In the genomic region with DNA sequence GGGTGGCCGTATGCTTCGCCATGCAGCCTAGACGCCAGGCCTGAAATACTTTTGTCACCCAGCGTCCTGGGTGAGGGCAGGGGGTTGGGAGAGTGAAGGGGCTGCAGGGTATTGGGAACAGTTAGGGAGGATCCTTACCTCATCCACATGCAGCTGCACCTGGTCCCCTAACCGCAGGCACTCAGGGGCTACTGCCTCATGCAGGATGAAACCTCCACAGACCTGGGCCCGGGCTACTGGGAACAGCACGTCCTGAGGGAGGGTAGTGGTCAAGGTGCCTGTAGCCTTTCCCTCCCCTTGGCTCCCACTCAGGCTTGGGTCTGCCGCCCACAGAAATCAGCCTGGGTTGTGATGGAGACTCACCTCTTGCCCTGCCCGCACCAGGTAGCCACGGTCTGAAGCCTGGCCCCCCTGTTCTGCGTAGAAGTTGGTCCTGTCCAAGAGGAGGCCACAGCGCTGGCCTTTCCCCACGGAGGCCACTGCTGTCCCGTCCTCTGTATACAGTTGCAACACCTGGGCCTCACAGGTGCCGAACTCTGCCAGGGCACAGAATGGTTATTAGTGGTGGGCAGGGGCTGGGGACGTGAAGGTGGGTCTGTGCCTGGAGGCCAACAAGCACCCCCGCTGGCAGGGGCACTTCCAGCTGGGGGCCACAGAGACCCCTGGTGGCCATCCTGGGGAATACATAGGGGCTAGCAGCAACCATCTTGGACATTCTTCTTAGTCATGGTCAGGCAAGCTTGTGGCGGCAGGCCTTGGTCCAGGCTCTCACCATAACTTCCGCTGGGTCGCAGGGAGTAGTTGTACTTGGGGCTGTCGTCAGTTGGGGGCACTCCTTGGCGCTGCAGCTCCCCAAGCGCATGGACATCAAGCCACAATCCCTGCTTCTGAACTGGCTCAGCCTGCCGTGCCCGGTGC, we compare ENCODE assay signal across 9 cellular contexts. TPM values are rescaled to one million over a fixed set of nuclear protein-coding genes. Genes with fewer than 3 reads are reported as not detected.
DNase-seq lines count a peak whose midpoint lies in the region; ATAC-seq and TF ChIP-seq lines count a peak whose summit lies in the region.
"Had no signal": no experiment of that assay in that cellular context is flagged by ENCODE, and none has a peak within 500 bp of the region (broad histone marks: within the 10 kb centered on the region; RNA-seq: fewer than 3 reads in every experiment).

No MANE protein-coding gene starts in this region.

- BruUV-seq in PC-9 (replicated peaks; lab: Mats Ljungman, UMichigan), result no TSS peak

- TF ChIP-seq CTCF in AG04449 (IDR thresholded peaks at IDR 0.05; ENCODE audit: insufficient read depth, low read length, missing control alignments) (peak; percentile 78), GM12873 (IDR thresholded peaks at IDR 0.05; ENCODE audit: insufficient read depth, low read depth, low read length, missing control alignments) (peak; percentile 88), PC-9 (conservative IDR thresholded peaks at IDR 0.05) (peak; percentile 78), right atrium auricular region (IDR thresholded peaks at IDR 0.05) (peak; percentile 50 to 79)

- DNase-seq in AG04449 (ENCODE audit: low read depth, low spot score) (no peak), PC-9 (peak in 1 of 2 experiments; percentile 22), right atrium auricular region (ENCODE audit: low spot score) (no peak)
- peak; percentile 42 for DNase-seq in activated naive CD4-positive, alpha-beta T cell treated with anti-CD3 and anti-CD28 coated beads, Interleukin-2, amount 50 U/mL, for 16 hours
- DNase-seq in stimulated activated CD4-positive, alpha-beta T cell treated with anti-CD3 and anti-CD28 coated beads, Interleukin-2, amount 100 ng/mL, for 4 hours (ENCODE audit: low read depth), result peak; percentile 26
- DNase-seq in activated T-helper 2 cell treated with anti-CD3 and anti-CD28 coated beads, Interferon-gamma antibody, Interleukin-2, Interleukin-4, amounts not matched to agents 10 μg/mL and 5 μg/mL and 100 μg/mL, durations not matched to agents 14 hours and 24 hours and 36 hours (ENCODE audit: low spot score), result no peak

- no peak overlapping the region for H2AFZ ChIP-seq in PC-9

- CTCF ChIA-PET in AG04449 (lab: Yijun Ruan, JAX) (interaction anchor here (0.6 to 16.0 kb wide), 24 partner anchors 8 to 208 kb away, joined by 3 to 158 read pairs (median 5); partner anchors contain the start of genes AARS2, NFKBIE, SLC35B2 and TMEM151B), PC-9 (lab: Charles Lee) (interaction anchor here (0.6 kb wide), 2 partner anchors 27 to 48 kb away, joined by 4 to 7 read pairs; no protein-coding TSS in a partner anchor)

- ATAC-seq in HG02970 (IDR thresholded peaks at IDR 0.05; ENCODE audit: low FRiP score, unreplicated experiment), result no peak

- no peak overlapping the region for H3K4me2 ChIP-seq in PC-9

- H3K9me3 ChIP-seq in PC-9 (ENCODE audit: insufficient read depth, low read depth) (no peaks in the 10 kb centered on the region), right atrium auricular region (no peaks in the 10 kb centered on the region)

- H3K79me2 ChIP-seq in PC-9 (ENCODE audit: low read depth), result no peaks in the 10 kb centered on the region

- H3K27me3 Mint-ChIP-seq in activated T-helper 2 cell treated with anti-CD3 and anti-CD28 coated beads, Interferon-gamma antibody, Interleukin-2, Interleukin-4, amounts not matched to agents 10 μg/mL and 5 μg/mL and 100 μg/mL, durations not matched to agents 14 hours and 24 hours and 36 hours (ENCODE audit: low read depth), result no peaks in the 10 kb centered on the region

- intact Hi-C loops in PC-9 (cut with micrococcal nuclease; ENCODE audit: unreplicated experiment), result loop anchor here (2.0 kb wide), 1 partner anchor 36 kb away; no protein-coding TSS in a partner anchor
- intact Hi-C loops in activated T-helper 2 cell treated with anti-CD3 and anti-CD28 coated beads, Interferon-gamma antibody, Interleukin-2, Interleukin-4, amounts not matched to agents 10 μg/mL and 5 μg/mL and 100 μg/mL, durations not matched to agents 14 hours and 24 hours and 36 hours (cut with micrococcal nuclease), result loop anchor here (2.0 kb wide), 1 partner anchor 36 kb away; no protein-coding TSS in a partner anchor

- no peaks in the 10 kb centered on the region for H3K27me3 ChIP-seq in PC-9 (ENCODE audit: insufficient read depth, low read depth)
- H3K27me3 ChIP-seq in right atrium auricular region, result no peaks in the 10 kb centered on the region

- peaks cover 62% of the 10 kb centered on the region for H3K36me3 Mint-ChIP-seq in activated T-helper 2 cell treated with anti-CD3 and anti-CD28 coated beads, Interferon-gamma antibody, Interleukin-2, Interleukin-4, amounts not matched to agents 10 μg/mL and 5 μg/mL and 100 μg/mL, durations not matched to agents 14 hours and 24 hours and 36 hours (ENCODE audit: low read depth)

- H3K27ac ChIP-seq in PC-9, result no peak overlapping the region
- H3K27ac ChIP-seq in right atrium auricular region, result no peak overlapping the region

- no peaks in the 10 kb centered on the region for H4K20me1 ChIP-seq in PC-9 (ENCODE audit: insufficient read depth)

- no peak overlapping the region for H3K4me3 ChIP-seq in AG04449 (ENCODE audit: low read depth, low read length)
- no peak overlapping the region for H3K4me3 ChIP-seq in PC-9
- no peak overlapping the region for H3K4me3 ChIP-seq in right atrium auricular region

- H3K36me3 ChIP-seq in PC-9 (ENCODE audit: low read depth) (0 out of 2 replicates have a peak, but pooled peaks cover 6% of the 10 kb centered on the region), right atrium auricular region (peaks cover 81% of the 10 kb centered on the region)

- no peaks in the 10 kb centered on the region for H3K4me1 ChIP-seq in PC-9 (replicated peaks; ENCODE audit: insufficient read depth)
- H3K4me1 ChIP-seq in right atrium auricular region, result no peaks in the 10 kb centered on the region

- H3F3A ChIP-seq in PC-9 (ENCODE audit: insufficient read depth, low read depth), result no peaks in the 10 kb centered on the region

- H3K9me3 Mint-ChIP-seq in activated T-helper 2 cell treated with anti-CD3 and anti-CD28 coated beads, Interferon-gamma antibody, Interleukin-2, Interleukin-4, amounts not matched to agents 10 μg/mL and 5 μg/mL and 100 μg/mL, durations not matched to agents 14 hours and 24 hours and 36 hours, result no peaks in the 10 kb centered on the region

- H3K4me1 Mint-ChIP-seq in activated T-helper 2 cell treated with anti-CD3 and anti-CD28 coated beads, Interferon-gamma antibody, Interleukin-2, Interleukin-4, amounts not matched to agents 10 μg/mL and 5 μg/mL and 100 μg/mL, durations not matched to agents 14 hours and 24 hours and 36 hours (ENCODE audit: low read depth), result no peaks in the 10 kb centered on the region

- POLR2A ChIA-PET in AG04449 (lab: Yijun Ruan, JAX), result no interaction called here
- POLR2A ChIA-PET in PC-9 (lab: Charles Lee; ENCODE audit: unreplicated experiment), result interaction anchor here (0.7 kb wide), 1 partner anchor 25 kb away, joined by 6 read pairs; no protein-coding TSS in a partner anchor

- no peak overlapping the region for H3K27ac Mint-ChIP-seq in activated T-helper 2 cell treated with anti-CD3 and anti-CD28 coated beads, Interferon-gamma antibody, Interleukin-2, Interleukin-4, amounts not matched to agents 10 μg/mL and 5 μg/mL and 100 μg/mL, durations not matched to agents 14 hours and 24 hours and 36 hours

- H3K4me3 Mint-ChIP-seq in activated T-helper 2 cell treated with anti-CD3 and anti-CD28 coated beads, Interferon-gamma antibody, Interleukin-2, Interleukin-4, amounts not matched to agents 10 μg/mL and 5 μg/mL and 100 μg/mL, durations not matched to agents 14 hours and 24 hours and 36 hours (ENCODE audit: low read depth), result no peak overlapping the region

- H3K9me2 ChIP-seq in PC-9 (ENCODE audit: insufficient read depth), result no peaks in the 10 kb centered on the region

RNA-seq across cellular contexts. Expression of gene AARS2, which starts 8.6 kb away (rescaled TPM):
- total RNA-seq in PC-9 (2021) (11.6 and 12.5 TPM in 2 replicates), right atrium auricular region (1 to 10 TPM; 6.5 to 7.4 TPM)
- total RNA-seq in activated T-helper 2 cell treated with anti-CD3 and anti-CD28 coated beads, Interferon-gamma antibody, Interleukin-2, Interleukin-4, amounts not matched to agents 10 μg/mL and 5 μg/mL and 100 μg/mL, durations not matched to agents 14 hours and 24 hours and 36 hours, result 21.6 and 22.9 TPM in 2 replicates

RNA-seq across cellular contexts. Expression of gene TMEM151B, which starts 34.3 kb away (rescaled TPM):
- total RNA-seq in PC-9 (2021), result not detected in 2 replicates
- total RNA-seq in right atrium auricular region, result 1 to 10 TPM in 1 of 2 donors, under 1 TPM in 1; 0.11 to 2.6 TPM
- total RNA-seq in activated T-helper 2 cell treated with anti-CD3 and anti-CD28 coated beads, Interferon-gamma antibody, Interleukin-2, Interleukin-4, amounts not matched to agents 10 μg/mL and 5 μg/mL and 100 μg/mL, durations not matched to agents 14 hours and 24 hours and 36 hours, result 0.05 TPM in 1 of 2 replicates, not detected in the other
- total RNA-seq: glomerular endothelial cell had no signal

RNA-seq across cellular contexts. Expression of gene SPATS1, which starts 37.9 kb away (rescaled TPM):
- not detected in 2 replicates for total RNA-seq in PC-9 (2021)
- not detected for total RNA-seq in right atrium auricular region
- not detected in 2 replicates for total RNA-seq in activated T-helper 2 cell treated with anti-CD3 and anti-CD28 coated beads, Interferon-gamma antibody, Interleukin-2, Interleukin-4, amounts not matched to agents 10 μg/mL and 5 μg/mL and 100 μg/mL, durations not matched to agents 14 hours and 24 hours and 36 hours
- total RNA-seq: glomerular endothelial cell had no signal

RNA-seq across cellular contexts. Expression of gene NFKBIE, which starts 39.2 kb away (rescaled TPM):
- 7.6 and 10.2 TPM in 2 replicates for total RNA-seq in PC-9 (2021)
- total RNA-seq in right atrium auricular region, result 1 to 10 TPM; 3.8 to 8.7 TPM
- 23.8 and 25.1 TPM in 2 replicates for total RNA-seq in activated T-helper 2 cell treated with anti-CD3 and anti-CD28 coated beads, Interferon-gamma antibody, Interleukin-2, Interleukin-4, amounts not matched to agents 10 μg/mL and 5 μg/mL and 100 μg/mL, durations not matched to agents 14 hours and 24 hours and 36 hours

RNA-seq across cellular contexts. Expression of gene SLC35B2, which starts 47.2 kb away (rescaled TPM):
- total RNA-seq in PC-9 (2021), result 57.6 and 59.7 TPM in 2 replicates
- total RNA-seq in right atrium auricular region, result 10 to 100 TPM; 23.0 to 23.7 TPM
- 27.6 and 29.6 TPM in 2 replicates for total RNA-seq in activated T-helper 2 cell treated with anti-CD3 and anti-CD28 coated beads, Interferon-gamma antibody, Interleukin-2, Interleukin-4, amounts not matched to agents 10 μg/mL and 5 μg/mL and 100 μg/mL, durations not matched to agents 14 hours and 24 hours and 36 hours

Comparison
In these comparisons a context has a peak if more than half of its experiments do, and no peak if none do; other contexts are left out.
1. DNase-seq: peak in activated naive CD4-positive, alpha-beta T cell treated with anti-CD3 and anti-CD28 coated beads, Interleukin-2, amount 50 U/mL, for 16 hours (single experiment) and stimulated activated CD4-positive, alpha-beta T cell treated with anti-CD3 and anti-CD28 coated beads, Interleukin-2, amount 100 ng/mL, for 4 hours (single experiment); none in AG04449 (single experiment), right atrium auricular region (single experiment) and activated T-helper 2 cell treated with anti-CD3 and anti-CD28 coated beads, Interferon-gamma antibody, Interleukin-2, Interleukin-4, amounts not matched to agents 10 μg/mL and 5 μg/mL and 100 μg/mL, durations not matched to agents 14 hours and 24 hours and 36 hours (single experiment).
2. Peak in every context shown above with its lines, with median percentiles within 50 percentile points of each other: CTCF ChIP-seq.